ENCODE assay signal across 1 cellular context in the genomic region with DNA sequence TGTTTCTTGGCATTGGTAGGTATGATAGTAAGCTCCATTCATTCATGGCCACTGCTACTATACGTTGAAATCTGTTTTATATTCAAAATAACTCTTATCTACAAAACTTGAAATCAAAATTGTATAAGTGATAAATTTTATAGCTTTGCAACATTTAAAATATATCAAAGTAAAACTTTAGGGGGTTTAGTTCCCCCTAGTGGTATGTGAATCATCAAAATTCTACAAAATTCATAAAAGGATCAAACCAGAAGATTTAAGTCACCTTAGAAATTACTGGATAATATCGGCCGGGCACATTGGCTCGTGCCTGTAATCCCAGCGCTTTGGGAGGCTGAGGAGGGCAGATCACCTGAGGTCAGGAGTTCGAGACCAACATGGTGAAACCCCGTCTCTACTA.
TF ChIP-seq lines count a peak whose summit lies in the region.

No MANE protein-coding gene starts in this region.

TF ChIP-seq in GM23338, 12 proteins besides CTCF, POLR2A, EP300 and RAD21:
- TF ChIP-seq EZH2 (IDR thresholded peaks at IDR 0.05; ENCODE audit: low read depth, unreplicated experiment) (no peak), NANOG (IDR thresholded peaks at IDR 0.05; ENCODE audit: borderline replicate concordance) (no peak), EZH2phosphoT487 (IDR thresholded peaks at IDR 0.05; ENCODE audit: unreplicated experiment) (no peak), STAT1 (IDR thresholded peaks at IDR 0.05; ENCODE audit: unreplicated experiment) (no peak), ZNF331 (CRISPR knock-in tag; IDR thresholded peaks at IDR 0.05; ENCODE audit: low read depth) (no peak), POLR2AphosphoS5 (IDR thresholded peaks at IDR 0.05; ENCODE audit: low read depth) (no peak), CREB1 (CRISPR knock-in tag; IDR thresholded peaks at IDR 0.05; ENCODE audit: low read depth) (no peak), ZNF114 (CRISPR knock-in tag; IDR thresholded peaks at IDR 0.05) (no peak)
